8 cellular contexts compared by ENCODE assay signal in genomic region chr5:6377582-6378127, GRCh38. TPM values are rescaled to one million over a fixed set of nuclear protein-coding genes. Genes with fewer than 3 reads are reported as not detected.
DNase-seq lines count a peak whose midpoint lies in the region; ATAC-seq, FAIRE-seq and TF ChIP-seq lines count a peak whose summit lies in the region.

No MANE protein-coding gene starts in this region.

- no peak for TF ChIP-seq POLR2A in GM12878 (IDR thresholded peaks at IDR 0.05; ENCODE audit: low read depth, low read length)
- no peak for TF ChIP-seq POLR2A in thyroid gland (IDR thresholded peaks at IDR 0.05)
- no peak for TF ChIP-seq POLR2A in H54 (IDR thresholded peaks at IDR 0.05; ENCODE audit: low read depth, low read length)

- peak overlapping the region; percentile 77 for H3K27ac ChIP-seq in CD8-positive, alpha-beta T cell (ENCODE audit: low read depth, low read length)
- peak overlapping the region; percentile 82 for H3K27ac ChIP-seq in GM12878 (ENCODE audit: control insufficient read depth, insufficient read depth)
- H3K27ac ChIP-seq in thyroid gland, result peak overlapping the region; percentile 35 to 73 (median 36)

- no peak for TF ChIP-seq CTCF in CD8-positive, alpha-beta T cell (IDR thresholded peaks at IDR 0.05)
- TF ChIP-seq CTCF in LNCaP clone FGC (IDR thresholded peaks at IDR 0.05; ENCODE audit: control insufficient read depth, extremely low read depth, insufficient read depth) (peak; percentile 7; the same call in 1 of the 2 replicates), GM12878 (IDR thresholded peaks at IDR 0.05 in 2 of 3, conservative IDR thresholded peaks at IDR 0.05 in 1 of 3; ENCODE audit: control insufficient read depth in 2 of 3, extremely low read depth in 1 of 3, insufficient read depth in 1 of 3, low read depth in 3 of 3, low read length in 3 of 3) (no peak), thyroid gland (IDR thresholded peaks at IDR 0.05) (no peak)

- POLR2A ChIA-PET in CD8-positive, alpha-beta T cell (lab: Charles Lee), result interaction anchor here (0.6 to 1.4 kb wide), 6 partner anchors 15 to 967 kb away, joined by 3 to 8 read pairs (median 6); partner anchors contain the start of genes ICE1, NSUN2 and SRD5A1
- POLR2A ChIA-PET in GM12878 (lab: Charles Lee), result interaction anchor here (0.6 to 0.9 kb wide), 4 partner anchors 20 to 96 kb away, joined by 3 to 4 read pairs (median 3); no protein-coding TSS in a partner anchor

- CTCF ChIA-PET in CD8-positive, alpha-beta T cell (lab: Charles Lee), result no interaction called here
- CTCF ChIA-PET in GM12878 (lab: Yijun Ruan, JAX), result interaction anchor here (0.6 to 1.7 kb wide), 5 partner anchors 9 to 211 kb away, joined by 3 to 6 read pairs (median 4); no protein-coding TSS in a partner anchor

- in situ Hi-C loops in GM12878 (cut with MboI), result loop anchor here (10.0 kb wide), 1 partner anchor 357 kb away; no protein-coding TSS in a partner anchor

- H3K4me1 ChIP-seq in CD8-positive, alpha-beta T cell (ENCODE audit: insufficient read depth, low read length), result peaks cover 31% of the 10 kb centered on the region
- H3K4me1 ChIP-seq in GM12878 (ENCODE audit: control insufficient read depth, insufficient read depth, low read length) (no peaks in the 10 kb centered on the region), thyroid gland (peaks cover 14 to 15% of the 10 kb centered on the region in 2 donors)

- peak; percentile 6 for ATAC-seq in CD8-positive, alpha-beta T cell
- ATAC-seq in GM21526 (IDR thresholded peaks at IDR 0.05; ENCODE audit: low FRiP score, unreplicated experiment) (peak; percentile 21), GM12878 (peak; percentile 44), left colon (peak; percentile 70), sciatic nerve (no peak)

- SMC1A ChIA-PET in GM12878 (lab: Charles Lee; ENCODE audit: uncharacterized antibody, unreplicated experiment), result interaction anchor here (1.0 to 2.2 kb wide), 9 partner anchors 19 to 150 kb away, joined by 3 to 5 read pairs (median 3); no protein-coding TSS in a partner anchor

- BruUV-seq in GM12878 (replicated peaks; lab: Mats Ljungman, UMichigan), result no TSS peak

- H3K27ac Mint-ChIP-seq in CD8-positive, alpha-beta T cell, result peak overlapping the region; percentile 98

- FAIRE-seq in GM12878 (lab: Jason Lieb, UNC) (no peak), H54 (lab: Jason Lieb, UNC) (no peak)

- no peaks in the 10 kb centered on the region for H3K27me3 Mint-ChIP-seq in CD8-positive, alpha-beta T cell (ENCODE audit: low read depth)

- H3K79me2 ChIP-seq in GM12878 (ENCODE audit: control insufficient read depth, insufficient read depth, low read length), result peaks cover 32% of the 10 kb centered on the region

- H3K4me3 Mint-ChIP-seq in CD8-positive, alpha-beta T cell, result peak overlapping the region; percentile 99

- no peaks in the 10 kb centered on the region for H3K9me3 Mint-ChIP-seq in CD8-positive, alpha-beta T cell

- peak in 2 of 7 experiments; percentile 9 to 29 for DNase-seq in CD8-positive, alpha-beta T cell
- no peak for DNase-seq in LNCaP clone FGC (ENCODE audit: low read depth)
- no peak for DNase-seq in GM12878 (ENCODE audit: low read depth, low spot score)
- no peak for DNase-seq in left colon
- no peak for DNase-seq in thyroid gland
- no peak for DNase-seq in sciatic nerve (ENCODE audit: low spot score)
- DNase-seq in H54 (ENCODE audit: insufficient read length, low spot score), result no peak

- peaks cover 49% of the 10 kb centered on the region for H3K4me1 Mint-ChIP-seq in CD8-positive, alpha-beta T cell (ENCODE audit: low read depth)

- TF ChIP-seq EP300 in GM12878 (IDR thresholded peaks at IDR 0.05; ENCODE audit: borderline replicate concordance in 1 of 2, control insufficient read depth in 1 of 2, low read depth in 2 of 2, low read length in 2 of 2), result no peak

- RAD21 ChIA-PET in GM12878 (lab: Charles Lee; ENCODE audit: unreplicated experiment), result interaction anchor here (0.6 to 1.5 kb wide), 11 partner anchors 11 to 645 kb away, joined by 3 to 4 read pairs (median 3); no protein-coding TSS in a partner anchor

- H3K9ac ChIP-seq in GM12878 (ENCODE audit: control insufficient read depth, insufficient read depth, low read length), result peak overlapping the region; percentile 82

- H3K36me3 ChIP-seq in CD8-positive, alpha-beta T cell (ENCODE audit: insufficient read depth, low read length), result peaks cover 37% of the 10 kb centered on the region
- H3K36me3 ChIP-seq in GM12878 (ENCODE audit: control insufficient read depth in 2 of 2, insufficient read depth in 2 of 2, low read length in 1 of 2), result peaks cover 12 to 34% of the 10 kb centered on the region in 2 experiments
- peaks cover 32 to 37% of the 10 kb centered on the region in 2 donors for H3K36me3 ChIP-seq in thyroid gland

- peak overlapping the region; percentile 86 for H3K4me2 ChIP-seq in GM12878 (ENCODE audit: control insufficient read depth, insufficient read depth)

- H3K9me3 ChIP-seq in CD8-positive, alpha-beta T cell (ENCODE audit: low read length), result no peaks in the 10 kb centered on the region
- H3K9me3 ChIP-seq in GM12878 (replicated peaks; ENCODE audit: control insufficient read depth, insufficient read depth, low read length) (no peaks in the 10 kb centered on the region), thyroid gland (no peaks in the 10 kb centered on the region)

- 7% methylated on average over 11 of the region's 11 CpGs for WGBS in GM12878 (ENCODE audit: insufficient coverage, insufficient replicate concordance, low lambda C conversion rate, missing lambda C conversion rate)
- WGBS in thyroid gland, 2 donors, result 19 to 22% methylated on average over 11 of the region's 11 CpGs

- peaks cover 51% of the 10 kb centered on the region for H3K36me3 Mint-ChIP-seq in CD8-positive, alpha-beta T cell

- H4K20me1 ChIP-seq in GM12878 (ENCODE audit: control insufficient read depth, insufficient read depth), result 0 out of 2 replicates have a peak, but pooled peaks cover 3% of the 10 kb centered on the region

- TF ChIP-seq RAD21 in GM12878 (IDR thresholded peaks at IDR 0.05; ENCODE audit: insufficient read depth, low read depth, low read length), result no peak

- peak overlapping the region; percentile 87; the same call in 1 of the 2 replicates for H2AFZ ChIP-seq in GM12878 (ENCODE audit: control insufficient read depth, low read depth, low read length)

- H3K4me3 ChIP-seq in CD8-positive, alpha-beta T cell (ENCODE audit: low read depth, low read length), result peak overlapping the region; percentile 56
- H3K4me3 ChIP-seq in LNCaP clone FGC (ENCODE audit: low read depth, low read length) (peak overlapping the region; percentile 95), GM12878 (peak overlapping the region; percentile 99), thyroid gland (replicated peaks in 1 of 3) (peak overlapping the region; percentile 92 to 99 (median 95))

- no peaks in the 10 kb centered on the region for H3K27me3 ChIP-seq in CD8-positive, alpha-beta T cell (ENCODE audit: insufficient read depth, low read length)
- H3K27me3 ChIP-seq in GM12878 (replicated peaks in 1 of 2; ENCODE audit: control insufficient read depth in 2 of 2, insufficient read depth in 2 of 2, low read length in 1 of 2), result no peaks in the 10 kb centered on the region
- no peaks in the 10 kb centered on the region for H3K27me3 ChIP-seq in thyroid gland

- intact Hi-C loops in CD8-positive, alpha-beta T cell (cut with DNase I, micrococcal nuclease), result loop anchor here (1.0 to 10.0 kb wide), 9 partner anchors 17 to 1490 kb away; partner anchors contain the start of genes NSUN2 (in 2 of the 2), SRD5A1 (in 2 of the 2), FASTKD3 (in 1 of the 2) and ICE1 (in 1 of the 2)
- intact Hi-C loops in GM12878 (cut with micrococcal nuclease; ENCODE audit: unreplicated experiment), result loop anchor here (2.0 to 10.0 kb wide), 5 partner anchors 105 to 625 kb away; partner anchors contain the start of gene TENT4A
- intact Hi-C loops in left colon (cut with DNase I, micrococcal nuclease), result no loop called here
- intact Hi-C loops in thyroid gland (cut with DNase I), result no loop called here
- intact Hi-C loops in sciatic nerve (cut with DNase I), result no loop called here

TF ChIP-seq in GM12878, 131 proteins besides CTCF, POLR2A, EP300 and RAD21:
- TF ChIP-seq TARDBP (IDR thresholded peaks at IDR 0.05; ENCODE audit: borderline replicate concordance) (no peak), MYC (IDR thresholded peaks at IDR 0.05; ENCODE audit: insufficient read depth, insufficient read length, insufficient replicate concordance, low read length, severe bottlenecking) (peak; percentile 29), ZNF622 (IDR thresholded peaks at IDR 0.05) (no peak)
- TF ChIP-seq, protein P1, sequence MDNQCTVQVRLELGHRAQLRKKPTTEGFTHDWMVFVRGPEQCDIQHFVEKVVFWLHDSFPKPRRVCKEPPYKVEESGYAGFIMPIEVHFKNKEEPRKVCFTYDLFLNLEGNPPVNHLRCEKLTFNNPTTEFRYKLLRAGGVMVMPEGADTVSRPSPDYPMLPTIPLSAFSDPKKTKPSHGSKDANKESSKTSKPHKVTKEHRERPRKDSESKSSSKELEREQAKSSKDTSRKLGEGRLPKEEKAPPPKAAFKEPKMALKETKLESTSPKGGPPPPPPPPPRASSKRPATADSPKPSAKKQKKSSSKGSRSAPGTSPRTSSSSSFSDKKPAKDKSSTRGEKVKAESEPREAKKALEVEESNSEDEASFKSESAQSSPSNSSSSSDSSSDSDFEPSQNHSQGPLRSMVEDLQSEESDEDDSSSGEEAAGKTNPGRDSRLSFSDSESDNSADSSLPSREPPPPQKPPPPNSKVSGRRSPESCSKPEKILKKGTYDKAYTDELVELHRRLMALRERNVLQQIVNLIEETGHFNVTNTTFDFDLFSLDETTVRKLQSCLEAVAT (IDR thresholded peaks at IDR 0.05), result 0 out of 2 replicates have a peak, but pooled peaks have one; percentile 2
TF ChIP-seq in GM12878: peak in this region for 2.

RNA-seq across cellular contexts. Expression of gene MED10, which starts 0.7 kb away (rescaled TPM):
- total RNA-seq in CD8-positive, alpha-beta T cell, result 100 to 1,000 TPM; 110 to 112 TPM
- total RNA-seq in GM12878 (2013; cell fraction: nucleolus; rRNA removed), result 59.0 and 62.7 TPM in 2 replicates
- total RNA-seq in GM12878 (2014; rRNA removed) (20.3 and 28.6 TPM in 2 replicates), GM12878 (2014; rRNA removed; fragmentation: Illumina TruSeq; extraction: Trizol) (19.4 and 21.2 TPM in 2 replicates), GM12878 (2021) (39.5 and 42.6 TPM in 2 replicates), left colon (10 to 100 TPM; 23.9 to 30.0 TPM), thyroid gland (10 to 100 TPM; 14.6 to 29.7 (median 25.7) TPM), sciatic nerve (40.8 TPM)
- polyA plus RNA-seq in GM12878 (2011; ENCODE audit: low read depth), result 49.6 TPM
- polyA plus RNA-seq in GM12878 (2011; rRNA removed) (56.0 and 60.3 TPM in 2 replicates), GM12878 (2014; fragmentation: Illumina TruSeq; extraction: Trizol) (36.4 and 43.7 TPM in 2 replicates), GM12878 (2014; fragmentation: Nextera tagmentation; extraction: Ambion mirVana) (10 to 100 TPM; 37.1 to 49.5 TPM), GM12878 (2014; rRNA removed) (53.1 and 54.8 TPM in 2 replicates), GM12878 (2016; fragmentation: Nextera tagmentation; extraction: Ambion mirVana) (100 to 1,000 TPM; 103 to 111 TPM)
- polyA plus RNA-seq in GM12878 (2011; cell fraction: cytosol; rRNA removed), result 55.7 and 56.7 TPM in 2 replicates
- polyA plus RNA-seq in GM12878 (2011; cell fraction: nucleus; rRNA removed), result 59.3 and 75.4 TPM in 2 replicates
- 54.8 and 68.7 TPM in 2 replicates for polyA plus RNA-seq in GM12878 (2012)
- polyA minus RNA-seq in GM12878 (2011; rRNA and poly(A)+ RNA removed), result 19.0 and 19.3 TPM in 2 replicates
- 8.3 and 14.7 TPM in 2 replicates for polyA minus RNA-seq in GM12878 (2011; cell fraction: cytosol; rRNA and poly(A)+ RNA removed)
- 54.4 and 77.1 TPM in 2 replicates for polyA minus RNA-seq in GM12878 (2011; cell fraction: nucleus; rRNA and poly(A)+ RNA removed)

Comparison
In these comparisons a context has a peak if more than half of its experiments do, and no peak if none do; other contexts are left out.
1. intact Hi-C loops: an anchor here in CD8-positive, alpha-beta T cell (1.0 to 10.0 kb wide) and GM12878 (2.0 to 10.0 kb wide); none called in left colon, thyroid gland and sciatic nerve.